ENCODE assay signal across 20 cellular contexts in the genomic region with DNA sequence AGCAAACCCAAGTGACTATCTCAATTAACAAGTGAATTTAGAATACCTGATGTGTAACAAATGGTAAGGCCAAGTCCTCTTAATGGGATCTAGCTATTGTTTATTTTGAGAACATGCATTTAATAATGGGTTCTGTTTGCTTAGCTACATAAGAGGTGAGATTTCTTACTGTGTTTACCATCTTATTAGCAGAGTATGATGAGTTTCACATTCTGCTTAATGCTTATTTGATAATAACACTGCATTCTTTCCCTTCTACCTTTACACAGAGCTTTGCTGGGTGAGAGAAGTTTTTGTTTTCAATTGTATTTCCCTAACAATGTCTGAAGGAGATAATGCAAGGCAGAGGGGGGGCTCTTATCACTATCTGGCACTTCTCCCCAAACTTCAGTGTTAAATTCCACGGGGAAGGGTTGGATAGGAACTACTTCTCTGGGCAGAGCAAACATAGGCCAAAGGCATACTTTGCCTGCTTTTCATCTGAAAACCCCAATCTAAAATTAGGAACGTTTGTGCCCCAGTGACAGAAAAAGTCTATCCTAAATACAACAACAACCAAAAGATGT.
"Had no signal": no experiment of that assay in that cellular context is flagged by ENCODE, and none has a peak within 500 bp of the region (broad histone marks: within the 10 kb centered on the region; RNA-seq: fewer than 3 reads in every experiment).

No MANE protein-coding gene starts in this region.

- H3K4me1 ChIP-seq: body of pancreas, foreskin keratinocyte, left ventricle myocardium inferior, testis, uterus had no signal

- H3K27me3 ChIP-seq: body of pancreas, cardiac muscle cell, foreskin keratinocyte, testis, uterus had no signal

- H3K27ac ChIP-seq: body of pancreas, cardiac muscle cell, foreskin keratinocyte, left ventricle myocardium inferior, testis, uterus had no signal

- H3K36me3 ChIP-seq: cardiac muscle cell, left ventricle myocardium inferior, uterus had no signal

- H3K4me3 ChIP-seq: body of pancreas, cardiac muscle cell, left ventricle myocardium inferior, testis, uterus had no signal

- ATAC-seq: activated CD4-positive, CD25-positive, alpha-beta regulatory T cell treated with anti-CD3 and anti-CD28 coated beads, Interleukin-2, amount 50 U/mL, for 24 hours; activated CD8-positive, alpha-beta memory T cell treated with anti-CD3 and anti-CD28 coated beads, Interleukin-2, amount 10 ng/mL, durations not matched to agents 7 days and 5 days; activated CD8-positive, alpha-beta T cell treated with anti-CD3 and anti-CD28 coated beads for 36 hours; activated naive CD8-positive, alpha-beta T cell treated with anti-CD3 and anti-CD28 coated beads, Interleukin-2, amount 50 U/mL, for 24 hours; body of pancreas; foreskin keratinocyte; naive thymus-derived CD8-positive, alpha-beta T cell had no signal

- H3K9me3 ChIP-seq: body of pancreas, left ventricle myocardium inferior, testis, uterus had no signal

- DNase-seq: activated CD4-positive, alpha-beta T cell treated with anti-CD3 and anti-CD28 coated beads, Interleukin-2, amount 10 ng/mL, durations not matched to agents 24 days and 14 days; activated CD8-positive, alpha-beta memory T cell treated with anti-CD3 and anti-CD28 coated beads, Interleukin-2, amount 10 ng/mL, durations not matched to agents 7 days and 5 days; activated CD8-positive, alpha-beta T cell treated with anti-CD3 and anti-CD28 coated beads for 36 hours; activated gamma-delta T cell; activated naive CD4-positive, alpha-beta T cell treated with anti-CD3 and anti-CD28 coated beads, Interleukin-2, amount 50 U/mL, for 16 hours; activated naive CD8-positive, alpha-beta T cell treated with anti-CD3 and anti-CD28 coated beads, Interleukin-2, amount 50 U/mL, for 24 hours; activated T-cell treated with anti-CD3 and anti-CD28 coated beads for 4 hours; anterior cingulate cortex; body of pancreas; cortex of kidney; foreskin keratinocyte; left ventricle myocardium inferior; naive thymus-derived CD8-positive, alpha-beta T cell; stimulated activated CD4-positive, alpha-beta T cell treated with anti-CD3 and anti-CD28 coated beads, Interleukin-2, amount 100 ng/mL, for 48 hours; stimulated activated naive CD4-positive, alpha-beta T cell; testis; trophoblast cell; uterus had no signal
